In genomic region chr1:201945863-201946223, GRCh38 we compare ENCODE assay signal across 10 cellular contexts. TPM values are rescaled to one million over a fixed set of nuclear protein-coding genes. Genes with fewer than 3 reads are reported as not detected.
DNase-seq lines count a peak whose midpoint lies in the region; ATAC-seq and TF ChIP-seq lines count a peak whose summit lies in the region.
"Had no signal": no experiment of that assay in that cellular context is flagged by ENCODE, and none has a peak within 500 bp of the region (broad histone marks: within the 10 kb centered on the region; RNA-seq: fewer than 3 reads in every experiment).

No MANE protein-coding gene starts in this region.

- peaks cover 22% of the 10 kb centered on the region for H3K27me3 Mint-ChIP-seq in GM23338 (ENCODE audit: insufficient read depth, low read depth, poor library complexity)
- H3K27me3 Mint-ChIP-seq in CD4-positive, alpha-beta T cell: peaks cover 68% of the 10 kb centered on the region

- 47% methylated on average over 10 of the region's 10 CpGs for WGBS in liver

- H3K9ac ChIP-seq in colonic mucosa (ENCODE audit: low read depth in 2 of 2, low read length in 2 of 2): peak overlapping the region; percentile 60 to 72
- no peak overlapping the region for H3K9ac ChIP-seq in liver (ENCODE audit: low read depth in 1 of 2, low read length in 2 of 2)
- H3K9ac ChIP-seq in skeletal muscle satellite cell (ENCODE audit: low read depth, low read length): peak overlapping the region; percentile 36

- H3K36me3 ChIP-seq in GM23338 (ENCODE audit: insufficient read depth) (no peaks in the 10 kb centered on the region), colonic mucosa (no peaks in the 10 kb centered on the region), liver (ENCODE audit: control insufficient read depth in 4 of 4, insufficient read depth in 3 of 4, low read depth in 1 of 4, low read length in 3 of 4) (no peaks in the 10 kb centered on the region), skeletal muscle satellite cell (ENCODE audit: insufficient read depth, low read length) (no peaks in the 10 kb centered on the region)

- H3K4me3 ChIP-seq in GM23338 (peak overlapping the region; percentile 55), colonic mucosa (peak overlapping the region; percentile 35), liver (ENCODE audit: low read depth in 1 of 3, low read length in 3 of 3) (peak overlapping the region in 2 of 3 donors; percentile 25 to 39), skeletal muscle satellite cell (ENCODE audit: low read length) (peak overlapping the region; percentile 64)

- H3K27ac ChIP-seq in GM23338 (ENCODE audit: low read depth) (no peak overlapping the region), colonic mucosa (peak overlapping the region; percentile 60), liver (ENCODE audit: low read depth in 1 of 2, low read length in 2 of 2) (peak overlapping the region in 1 of 2 donors; percentile 12)
- no peak overlapping the region for H3K27ac ChIP-seq in CD4-positive, alpha-beta T cell (ENCODE audit: low read depth, low read length)

- H3K36me3 Mint-ChIP-seq in GM23338 (ENCODE audit: low read depth): no peaks in the 10 kb centered on the region
- H3K36me3 Mint-ChIP-seq in CD4-positive, alpha-beta T cell (ENCODE audit: low read depth): no peaks in the 10 kb centered on the region

- peaks cover 18% of the 10 kb centered on the region for H3K27me3 ChIP-seq in GM23338 (ENCODE audit: insufficient read depth)
- peaks cover 13% of the 10 kb centered on the region for H3K27me3 ChIP-seq in colonic mucosa
- peaks cover 0 to 3% (median 1%) of the 10 kb centered on the region in 4 donors for H3K27me3 ChIP-seq in liver (ENCODE audit: control insufficient read depth in 4 of 4, insufficient read depth in 4 of 4, low read length in 3 of 4)
- H3K27me3 ChIP-seq in skeletal muscle satellite cell (ENCODE audit: control insufficient read depth, insufficient read depth, low read length): peaks cover 3% of the 10 kb centered on the region
- H3K27me3 ChIP-seq in CD4-positive, alpha-beta T cell (ENCODE audit: control insufficient read depth, insufficient read depth, low read length): peaks cover 36% of the 10 kb centered on the region

- H3K79me2 ChIP-seq in GM23338 (replicated peaks; ENCODE audit: insufficient read depth): no peaks in the 10 kb centered on the region

- H3K4me2 ChIP-seq in GM23338: peak overlapping the region; percentile 87
- peak overlapping the region; percentile 86 for H3K4me2 ChIP-seq in skeletal muscle satellite cell (ENCODE audit: low read length)

- DNase-seq in GM23338 (ENCODE audit: low spot score): no peak
- no peak for DNase-seq in colonic mucosa
- DNase-seq in NCI-H1048 (lab: John Stamatoyannopoulos, UW): no peak
- no peak for DNase-seq in CD4-positive, alpha-beta T cell
- no peak for DNase-seq in SW 1271 (lab: John Stamatoyannopoulos, UW)
- DNase-seq: activated naive CD4-positive, alpha-beta T cell treated with anti-CD3 and anti-CD28 coated beads, Interleukin-2, amount 50 U/mL, for 16 hours; NCI-H446 treated with DMSO at 0.1 percent for 48 hours had no signal

- H3K9me2 ChIP-seq in GM23338 (ENCODE audit: insufficient read depth): no peaks in the 10 kb centered on the region

- ATAC-seq in GM23338 (no peak), GM21381 (IDR thresholded peaks at IDR 0.05; ENCODE audit: unreplicated experiment) (no peak)
- ATAC-seq in CD4-positive, alpha-beta T cell (ENCODE audit: poor library complexity): no peak

- TF ChIP-seq CTCF in GM23338 (conservative IDR thresholded peaks at IDR 0.05; ENCODE audit: low read depth in 2 of 2) (no peak), colonic mucosa (IDR thresholded peaks at IDR 0.05) (no peak), liver (IDR thresholded peaks at IDR 0.05; ENCODE audit: low read depth, low read length, missing input control) (no peak)
- TF ChIP-seq CTCF in CD4-positive, alpha-beta T cell (IDR thresholded peaks at IDR 0.05): no peak

- no peaks in the 10 kb centered on the region for H3K9me3 ChIP-seq in colonic mucosa
- H3K9me3 ChIP-seq in liver (ENCODE audit: control insufficient read depth in 4 of 4, low read length in 3 of 4): no peaks in the 10 kb centered on the region
- H3K9me3 ChIP-seq in skeletal muscle satellite cell (replicated peaks; ENCODE audit: low read length): no peaks in the 10 kb centered on the region
- H3K9me3 ChIP-seq in CD4-positive, alpha-beta T cell (ENCODE audit: control insufficient read depth, low read length): no peaks in the 10 kb centered on the region

- H3K4me3 Mint-ChIP-seq in GM23338: peak overlapping the region; percentile 84
- no peak overlapping the region for H3K4me3 Mint-ChIP-seq in CD4-positive, alpha-beta T cell

- CTCF ChIA-PET in CD4-positive, alpha-beta T cell (lab: Charles Lee): interaction anchor here (1.3 to 1.6 kb wide), 2 partner anchors 9 to 50 kb away, joined by 4 to 5 read pairs; partner anchors contain the start of gene TIMM17A

- H3K9me3 Mint-ChIP-seq in GM23338: no peaks in the 10 kb centered on the region
- no peaks in the 10 kb centered on the region for H3K9me3 Mint-ChIP-seq in CD4-positive, alpha-beta T cell

- H3K4me1 ChIP-seq in GM23338 (ENCODE audit: insufficient read depth) (peaks cover 4% of the 10 kb centered on the region; the same call in 1 of the 2 replicates), colonic mucosa (no peaks in the 10 kb centered on the region), liver (ENCODE audit: control insufficient read depth in 4 of 4, insufficient read depth in 4 of 4, low read length in 3 of 4) (no peaks in the 10 kb centered on the region), skeletal muscle satellite cell (ENCODE audit: control insufficient read depth, insufficient read depth, low read length) (peaks cover 19% of the 10 kb centered on the region)

- POLR2A ChIA-PET in CD4-positive, alpha-beta T cell (lab: Charles Lee): interaction anchor here (1.2 kb wide), 1 partner anchor 9 kb away, joined by 3 read pairs; no protein-coding TSS in a partner anchor

- intact Hi-C loops in colonic mucosa (cut with DNase I): no loop called here
- intact Hi-C loops in CD4-positive, alpha-beta T cell (cut with DNase I, micrococcal nuclease): loop anchor here in 1 of 2 experiments (1.0 kb wide), 1 partner anchor 16 kb away; no protein-coding TSS in a partner anchor

- H3K27ac Mint-ChIP-seq in GM23338: no peak overlapping the region
- no peak overlapping the region for H3K27ac Mint-ChIP-seq in CD4-positive, alpha-beta T cell

- H2AFZ ChIP-seq in GM23338: peak overlapping the region; percentile 93

- TF ChIP-seq RAD21 in liver (IDR thresholded peaks at IDR 0.05): no peak

- peaks cover 6% of the 10 kb centered on the region; the same call in 1 of the 2 replicates for H3F3A ChIP-seq in GM23338 (replicated peaks; ENCODE audit: low read depth)

- H3K4me1 Mint-ChIP-seq in GM23338: peaks cover 35% of the 10 kb centered on the region
- H3K4me1 Mint-ChIP-seq in CD4-positive, alpha-beta T cell (ENCODE audit: low read depth): peaks cover 19% of the 10 kb centered on the region

- no peaks in the 10 kb centered on the region for H4K20me1 ChIP-seq in GM23338 (replicated peaks; ENCODE audit: insufficient read depth)

TF ChIP-seq in GM23338, 12 proteins besides CTCF, POLR2A, EP300 and RAD21 (continues in another document):
- no peak for TF ChIP-seq ZNF114 (CRISPR knock-in tag; IDR thresholded peaks at IDR 0.05)

RNA-seq across cellular contexts. Expression of gene LMOD1, which starts 0.5 kb away (rescaled TPM):
- total RNA-seq in GM23338 (2014; rRNA removed; shearing (Covaris generic)): 0.82 and 1.7 TPM in 2 replicates
- polyA plus RNA-seq in GM23338 (2016; fragmentation: Nextera tagmentation; extraction: Ambion mirVana) (0.74 and 1.0 TPM in 2 replicates), liver (1 to 10 TPM in 1 of 2 donors, under 1 TPM in 1; 0.47 to 3.9 TPM)
- total RNA-seq in colonic mucosa (10 to 100 TPM in 1 of 2 donors, 1 to 10 TPM in 1; 7.6 to 64.5 TPM), liver (1 to 10 TPM in 1 of 2 donors, under 1 TPM in 1; 0.14 to 4.4 TPM)
- total RNA-seq in skeletal muscle satellite cell (2012; rRNA removed): 0.22 and 0.25 TPM in 2 replicates
- total RNA-seq in CD4-positive, alpha-beta T cell: not detected

RNA-seq across cellular contexts. Expression of gene TIMM17A, which starts 9.5 kb away (rescaled TPM):
- 38.5 and 45.9 TPM in 2 replicates for total RNA-seq in GM23338 (2014; rRNA removed; shearing (Covaris generic))
- polyA plus RNA-seq in GM23338 (2016; fragmentation: Nextera tagmentation; extraction: Ambion mirVana): 53.4 and 60.0 TPM in 2 replicates
- 10 to 100 TPM; 63.4 to 84.7 TPM for total RNA-seq in colonic mucosa
- total RNA-seq in liver: 10 to 100 TPM; 21.1 to 43.5 TPM
- polyA plus RNA-seq in liver: 10 to 100 TPM; 58.4 to 72.1 TPM
- total RNA-seq in skeletal muscle satellite cell (2012; rRNA removed): 64.4 and 67.2 TPM in 2 replicates
- total RNA-seq in CD4-positive, alpha-beta T cell: 10 to 100 TPM; 46.2 to 49.6 TPM

RNA-seq across cellular contexts. Expression of gene RNPEP, which starts 36.6 kb away (rescaled TPM):
- 61.6 and 80.3 TPM in 2 replicates for total RNA-seq in GM23338 (2014; rRNA removed; shearing (Covaris generic))
- polyA plus RNA-seq in GM23338 (2016; fragmentation: Nextera tagmentation; extraction: Ambion mirVana) (32.1 and 35.0 TPM in 2 replicates), liver (10 to 100 TPM; 16.3 to 23.6 TPM)
- total RNA-seq in colonic mucosa (100 to 1,000 TPM; 142 to 147 TPM), liver (10 to 100 TPM; 18.4 to 26.5 TPM)
- 50.2 and 57.9 TPM in 2 replicates for total RNA-seq in skeletal muscle satellite cell (2012; rRNA removed)
- 10 to 100 TPM; 19.9 to 20.8 TPM for total RNA-seq in CD4-positive, alpha-beta T cell

RNA-seq across cellular contexts. Expression of gene SHISA4, which starts 57.1 kb away (rescaled TPM):
- total RNA-seq in GM23338 (2014; rRNA removed; shearing (Covaris generic)): 3.8 and 9.2 TPM in 2 replicates
- polyA plus RNA-seq in GM23338 (2016; fragmentation: Nextera tagmentation; extraction: Ambion mirVana) (5.4 and 8.0 TPM in 2 replicates), liver (1 to 10 TPM; 2.8 to 4.1 TPM)
- total RNA-seq in colonic mucosa (1 to 10 TPM; 2.0 to 3.9 TPM), liver (1 to 10 TPM in 1 of 2 donors, under 1 TPM in 1; 0.47 to 1.3 TPM)
- 4.8 and 6.6 TPM in 2 replicates for total RNA-seq in skeletal muscle satellite cell (2012; rRNA removed)
- under 1 TPM in 1 of 2 experiments, not detected in 1; 0.19 TPM for total RNA-seq in CD4-positive, alpha-beta T cell

Comparison
In these comparisons a context has a peak if more than half of its experiments do, and no peak if none do; other contexts are left out.
1. H3K9ac ChIP-seq: peak in colonic mucosa (2 of 2) and skeletal muscle satellite cell (single experiment); none in liver (0 of 2).
2. Peak in every context shown above with its lines, with median percentiles within 50 percentile points of each other: H3K4me3 ChIP-seq.